In genomic region chr6:109458774-109459531, GRCh38 we compare ENCODE assay signal across 8 cellular contexts. TPM values are rescaled to one million over a fixed set of nuclear protein-coding genes. Genes with fewer than 3 reads are reported as not detected.
DNase-seq lines count a peak whose midpoint lies in the region; ATAC-seq and TF ChIP-seq lines count a peak whose summit lies in the region.

No MANE protein-coding gene starts in this region.

- peak; percentile 28 to 77 (median 46) for DNase-seq in CD4-positive, alpha-beta memory T cell
- peak; percentile 53 for DNase-seq in SK-MEL-5 (ENCODE audit: low read depth, low spot score)
- DNase-seq in kidney tubule cell (ENCODE audit: low spot score): peak; percentile 28
- no peak for DNase-seq in GF-D8 (lab: John Stamatoyannopoulos, UW)
- no peak for DNase-seq in NCI-H128 (lab: John Stamatoyannopoulos, UW; ENCODE audit: unreplicated experiment)
- DNase-seq in omental fat pad (ENCODE audit: low spot score): no peak
- no peak for DNase-seq in 8988T

- H3K4me1 ChIP-seq in CD4-positive, alpha-beta memory T cell (ENCODE audit: insufficient read depth, low read length): peaks cover 49% of the 10 kb centered on the region
- H3K4me1 ChIP-seq in HEK293 (ENCODE audit: control insufficient read depth, insufficient read depth, low read length): no peaks in the 10 kb centered on the region

- POLR2A ChIA-PET in CD4-positive, alpha-beta memory T cell (lab: Charles Lee; ENCODE audit: partially characterized antibody): interaction anchor here (1.1 to 13.4 kb wide), 5 partner anchors 9 to 76 kb away, joined by 4 to 220 read pairs (median 132); partner anchors contain the start of genes CD164, PPIL6, SMPD2 and ZBTB24
- POLR2A ChIA-PET in HEK293 (lab: Yijun Ruan, JAX): interaction anchor here (0.6 kb wide), 1 partner anchor 20 kb away, joined by 3 read pairs; no protein-coding TSS in a partner anchor

- in situ Hi-C loops in SK-MEL-5 (cut with HindIII; ENCODE audit: low pct_unique_long_range_greater_than_20kb, low sequenced_read_pairs): no loop called here

- peaks cover 0 to 3% (median 0%) of the 10 kb centered on the region in 8 donors for H3K9me3 Mint-ChIP-seq in CD4-positive, alpha-beta memory T cell

- H3K27ac ChIP-seq in CD4-positive, alpha-beta memory T cell (ENCODE audit: low read depth, low read length): peak overlapping the region; percentile 31
- H3K27ac ChIP-seq in HEK293 (ENCODE audit: extremely low read depth, low read depth, low read length): no peak overlapping the region

- CTCF ChIA-PET in CD4-positive, alpha-beta memory T cell (lab: Charles Lee; ENCODE audit: partially characterized antibody): interaction anchor here (1.2 to 3.5 kb wide), 4 partner anchors 20 to 271 kb away, joined by 3 to 15 read pairs (median 8); partner anchors contain the start of genes CD164 and ZBTB24
- CTCF ChIA-PET in HEK293 (lab: Yijun Ruan, JAX): interaction anchor here (0.6 kb wide), 1 partner anchor 932 kb away, joined by 4 read pairs; no protein-coding TSS in a partner anchor

- peak overlapping the region; percentile 51 to 96 (median 89) for H3K27ac Mint-ChIP-seq in CD4-positive, alpha-beta memory T cell

- H3K4me1 Mint-ChIP-seq in CD4-positive, alpha-beta memory T cell: peaks cover 38 to 66% (median 48%) of the 10 kb centered on the region in 4 donors

- intact Hi-C loops in CD4-positive, alpha-beta memory T cell (cut with micrococcal nuclease): loop anchor here (1.0 to 10.0 kb wide), 2 partner anchors 21 to 1356 kb away; partner anchors contain the start of gene CDK19

- H3K4me3 ChIP-seq in CD4-positive, alpha-beta memory T cell (ENCODE audit: low read length in 2 of 2): peak overlapping the region in 1 of 2 donors; percentile 11
- no peak overlapping the region for H3K4me3 ChIP-seq in HEK293 (ENCODE audit: low read depth, low read length)

- H3K36me3 ChIP-seq in CD4-positive, alpha-beta memory T cell (ENCODE audit: insufficient read depth, low read length): peaks cover 5% of the 10 kb centered on the region
- peaks cover 13 to 33% of the 10 kb centered on the region in 2 experiments for H3K36me3 ChIP-seq in HEK293 (ENCODE audit: control insufficient read depth in 2 of 2, insufficient read depth in 1 of 2, low read length in 2 of 2)

- H3K27me3 Mint-ChIP-seq in CD4-positive, alpha-beta memory T cell: no peaks in the 10 kb centered on the region

- H3K9me3 ChIP-seq in CD4-positive, alpha-beta memory T cell (ENCODE audit: control insufficient read depth in 1 of 2, low read length in 2 of 2): no peaks in the 10 kb centered on the region
- no peaks in the 10 kb centered on the region for H3K9me3 ChIP-seq in HEK293 (ENCODE audit: control insufficient read depth, insufficient read depth, low read depth, low read length)

- H3K4me3 Mint-ChIP-seq in CD4-positive, alpha-beta memory T cell: peak overlapping the region in 3 of 8 donors; percentile 2 to 24 (median 21)

- peaks cover 20 to 30% of the 10 kb centered on the region in 2 donors for H3K36me3 Mint-ChIP-seq in CD4-positive, alpha-beta memory T cell

- no peak for ATAC-seq in omental fat pad (ENCODE audit: low FRiP score)

- H3K27me3 ChIP-seq in CD4-positive, alpha-beta memory T cell (ENCODE audit: insufficient read depth, low read length): no peaks in the 10 kb centered on the region

- TF ChIP-seq CTCF in HEK293 (tag by site-specific recombination; IDR thresholded peaks at IDR 0.05) (no peak), omental fat pad (IDR thresholded peaks at IDR 0.05) (no peak)

TF ChIP-seq in HEK293, 187 proteins besides CTCF, POLR2A, EP300 and RAD21:
- TF ChIP-seq ZNF416 (tag by site-specific recombination; IDR thresholded peaks at IDR 0.05): no peak
- TF ChIP-seq GLI2 (tag by site-specific recombination; IDR thresholded peaks at IDR 0.05; ENCODE audit: borderline replicate concordance, low read depth): no peak
- peak; percentile 41; the same call in 1 of the 2 replicates for TF ChIP-seq ZBTB20 (tag by site-specific recombination; IDR thresholded peaks at IDR 0.05)
- no peak for TF ChIP-seq RBAK (tag by site-specific recombination; IDR thresholded peaks at IDR 0.05)

RNA-seq across cellular contexts. Expression of gene MICAL1, which starts 3.4 kb away (rescaled TPM):
- total RNA-seq in CD4-positive, alpha-beta memory T cell: 10 to 100 TPM; 76.5 to 79.3 TPM
- polyA plus RNA-seq in CD4-positive, alpha-beta memory T cell: 10 to 100 TPM in 1 of 2 donors, 1 to 10 TPM in 1; 9.0 to 23.5 TPM
- total RNA-seq in SK-MEL-5 (2014; rRNA removed; shearing (Covaris generic)): 43.1 and 47.8 TPM in 2 replicates
- 25.6 and 37.9 TPM in 2 replicates for polyA plus RNA-seq in SK-MEL-5 (2015; cell fraction: cytosol; rRNA removed)
- polyA plus RNA-seq in SK-MEL-5 (2015; cell fraction: nucleus; rRNA removed): 177 and 191 TPM in 2 replicates
- 10 to 100 TPM; 14.0 to 48.7 (median 30.2) TPM for total RNA-seq in omental fat pad

RNA-seq across cellular contexts. Expression of gene SMPD2, which starts 18.4 kb away (rescaled TPM):
- 10 to 100 TPM; 21.7 to 23.6 TPM for total RNA-seq in CD4-positive, alpha-beta memory T cell
- 10 to 100 TPM in 1 of 2 donors, 1 to 10 TPM in 1; 8.2 to 15.8 TPM for polyA plus RNA-seq in CD4-positive, alpha-beta memory T cell
- total RNA-seq in SK-MEL-5 (2014; rRNA removed; shearing (Covaris generic)): 31.4 and 32.7 TPM in 2 replicates
- 18.2 and 21.8 TPM in 2 replicates for polyA plus RNA-seq in SK-MEL-5 (2015; cell fraction: cytosol; rRNA removed)
- 35.0 and 50.3 TPM in 2 replicates for polyA plus RNA-seq in SK-MEL-5 (2015; cell fraction: nucleus; rRNA removed)
- 10 to 100 TPM; 10.2 to 16.2 (median 10.7) TPM for total RNA-seq in omental fat pad

RNA-seq across cellular contexts. Expression of gene PPIL6, which starts 18.5 kb away (rescaled TPM):
- under 1 TPM; 0.39 to 0.52 TPM for total RNA-seq in CD4-positive, alpha-beta memory T cell
- under 1 TPM; 0.33 to 0.35 TPM for polyA plus RNA-seq in CD4-positive, alpha-beta memory T cell
- total RNA-seq in SK-MEL-5 (2014; rRNA removed; shearing (Covaris generic)): 1.2 and 1.4 TPM in 2 replicates
- 1.3 and 2.0 TPM in 2 replicates for polyA plus RNA-seq in SK-MEL-5 (2015; cell fraction: cytosol; rRNA removed)
- polyA plus RNA-seq in SK-MEL-5 (2015; cell fraction: nucleus; rRNA removed): not detected in 2 replicates
- 1 to 10 TPM; 2.3 to 7.4 (median 4.1) TPM for total RNA-seq in omental fat pad

RNA-seq across cellular contexts. Expression of gene ZBTB24, which starts 24.1 kb away (rescaled TPM):
- total RNA-seq in CD4-positive, alpha-beta memory T cell: 10 to 100 TPM; 27.2 to 28.4 TPM
- polyA plus RNA-seq in CD4-positive, alpha-beta memory T cell: 10 to 100 TPM in 1 of 2 donors, 1 to 10 TPM in 1; 8.5 to 11.5 TPM
- total RNA-seq in SK-MEL-5 (2014; rRNA removed; shearing (Covaris generic)): 15.8 and 17.4 TPM in 2 replicates
- polyA plus RNA-seq in SK-MEL-5 (2015; cell fraction: cytosol; rRNA removed): 7.2 and 9.2 TPM in 2 replicates
- 13.5 TPM in 2 replicates for polyA plus RNA-seq in SK-MEL-5 (2015; cell fraction: nucleus; rRNA removed)
- 1 to 10 TPM; 4.7 to 9.8 (median 6.9) TPM for total RNA-seq in omental fat pad

Comparison
In these comparisons a context has a peak if more than half of its experiments do, and no peak if none do; other contexts are left out.
1. DNase-seq: peak in CD4-positive, alpha-beta memory T cell (5 of 5), SK-MEL-5 (single experiment) and kidney tubule cell (single experiment); none in GF-D8 (single experiment), NCI-H128 (single experiment), omental fat pad (single experiment) and 8988T (single experiment).